In the genomic region with DNA sequence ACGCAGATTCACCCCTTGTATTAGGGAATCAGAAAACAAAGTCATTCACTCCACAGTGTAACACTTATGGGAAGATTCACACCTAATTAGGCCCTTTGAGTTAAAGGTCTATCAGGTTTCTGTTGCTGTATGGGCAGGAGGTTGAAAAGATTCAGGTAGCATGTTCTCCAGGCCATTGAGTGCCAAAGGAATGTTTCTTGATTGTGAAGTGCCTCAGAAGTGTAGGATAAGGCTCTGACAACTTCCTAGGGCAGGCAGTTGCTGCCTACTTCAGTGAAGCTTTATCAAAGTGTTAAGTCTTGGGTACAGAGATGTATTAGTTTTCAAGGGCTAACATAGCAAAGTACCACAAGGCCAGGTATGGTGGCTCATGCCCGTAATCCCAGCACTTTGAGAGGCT, we compare ENCODE assay signal across 20 cellular contexts. TPM values are rescaled to one million over a fixed set of nuclear protein-coding genes. Genes with fewer than 3 reads are reported as not detected.
DNase-seq lines count a peak whose midpoint lies in the region; ATAC-seq and TF ChIP-seq lines count a peak whose summit lies in the region.
"Had no signal": no experiment of that assay in that cellular context is flagged by ENCODE, and none has a peak within 500 bp of the region (broad histone marks: within the 10 kb centered on the region; RNA-seq: fewer than 3 reads in every experiment).

No MANE protein-coding gene starts in this region.

- H3F3A ChIP-seq in GM23338 (replicated peaks; ENCODE audit: low read depth): no peaks in the 10 kb centered on the region

- no peaks in the 10 kb centered on the region for H3K36me3 Mint-ChIP-seq in GM23338 (ENCODE audit: low read depth)
- H3K36me3 Mint-ChIP-seq in endodermal cell (ENCODE audit: low read depth): no peaks in the 10 kb centered on the region
- H3K36me3 Mint-ChIP-seq: CD4-positive, CD25-positive, alpha-beta regulatory T cell; CD8-positive, alpha-beta T cell had no signal

- no peaks in the 10 kb centered on the region for H3K36me3 ChIP-seq in GM23338 (ENCODE audit: insufficient read depth)
- H3K36me3 ChIP-seq in endodermal cell (ENCODE audit: control insufficient read depth, insufficient read depth, low read length): no peaks in the 10 kb centered on the region
- H3K36me3 ChIP-seq in lung (ENCODE audit: control insufficient read depth in 2 of 2, insufficient read depth in 2 of 2, low read length in 2 of 2): no peaks in the 10 kb centered on the region
- H3K36me3 ChIP-seq: BLaER1, HAP-1 had no signal

- no peak overlapping the region for H3K4me2 ChIP-seq in GM23338
- H3K4me2 ChIP-seq: BLaER1 had no signal

- no peaks in the 10 kb centered on the region for H4K20me1 ChIP-seq in GM23338 (replicated peaks; ENCODE audit: insufficient read depth)
- H4K20me1 ChIP-seq: BLaER1 had no signal

- no peaks in the 10 kb centered on the region for H3K9me3 ChIP-seq in endodermal cell (ENCODE audit: control insufficient read depth, low read length)
- H3K9me3 ChIP-seq in lung (ENCODE audit: control insufficient read depth in 2 of 2, insufficient read depth in 1 of 2, low read length in 1 of 2): no peaks in the 10 kb centered on the region
- H3K9me3 ChIP-seq: BLaER1, HAP-1 had no signal

- H3K4me3 Mint-ChIP-seq in GM23338: no peak overlapping the region
- H3K4me3 Mint-ChIP-seq in endodermal cell: no peak overlapping the region
- H3K4me3 Mint-ChIP-seq: B cell; CD4-positive, CD25-positive, alpha-beta regulatory T cell; CD8-positive, alpha-beta T cell; HFFc6 had no signal

- H3K9ac ChIP-seq in endodermal cell (ENCODE audit: extremely low read depth, low read length, poor library complexity, severe bottlenecking): no peak overlapping the region
- H3K9ac ChIP-seq: BLaER1 had no signal

- WGBS in endodermal cell (ENCODE audit: insufficient coverage in 1 of 2, insufficient read length in 1 of 2), 2 experiments: 91 to 96% methylated on average over 1 to 2 of the region's 2 CpGs
- WGBS in lung, 2 donors: 79 to 90% methylated on average over 2 of the region's 2 CpGs

- H3K4me1 ChIP-seq in GM23338 (ENCODE audit: insufficient read depth) (peaks cover 7% of the 10 kb centered on the region), endodermal cell (ENCODE audit: control insufficient read depth, insufficient read depth, low read length) (peaks cover 7% of the 10 kb centered on the region), lung (ENCODE audit: control insufficient read depth in 2 of 2, insufficient read depth in 2 of 2, low read length in 2 of 2) (no peaks in the 10 kb centered on the region)
- H3K4me1 ChIP-seq: BLaER1, HAP-1 had no signal

- H3K27ac Mint-ChIP-seq in GM23338 (no peak overlapping the region), endodermal cell (no peak overlapping the region)
- H3K27ac Mint-ChIP-seq: B cell; CD4-positive, CD25-positive, alpha-beta regulatory T cell; CD8-positive, alpha-beta T cell; HFFc6 had no signal

- H3K27me3 Mint-ChIP-seq in GM23338 (ENCODE audit: insufficient read depth, low read depth, poor library complexity): no peaks in the 10 kb centered on the region
- no peaks in the 10 kb centered on the region for H3K27me3 Mint-ChIP-seq in endodermal cell (ENCODE audit: insufficient read depth)
- H3K27me3 Mint-ChIP-seq: B cell; CD4-positive, CD25-positive, alpha-beta regulatory T cell had no signal

- H3K4me1 Mint-ChIP-seq in GM23338: peaks cover 10% of the 10 kb centered on the region
- H3K4me1 Mint-ChIP-seq in endodermal cell: peaks cover 25% of the 10 kb centered on the region
- H3K4me1 Mint-ChIP-seq: B cell; CD4-positive, CD25-positive, alpha-beta regulatory T cell had no signal

- no peak for TF ChIP-seq CTCF in GM23338 (conservative IDR thresholded peaks at IDR 0.05; ENCODE audit: low read depth in 2 of 2)
- no peak for TF ChIP-seq CTCF in endodermal cell (conservative IDR thresholded peaks at IDR 0.05)
- TF ChIP-seq CTCF in lung (IDR thresholded peaks at IDR 0.05; ENCODE audit: control extremely low read depth, extremely low read depth): no peak

- DNase-seq in GM23338 (ENCODE audit: low spot score) (no peak), endodermal cell (peak; percentile 55), lung (ENCODE audit: low spot score) (no peak), NCI-H510A (lab: John Stamatoyannopoulos, UW) (no peak), NCI-H1436 (lab: John Stamatoyannopoulos, UW) (no peak)
- DNase-seq in activated CD8-positive, alpha-beta memory T cell treated with anti-CD3 and anti-CD28 coated beads, Interleukin-2, amount 50 U/mL, for 48 hours: no peak
- DNase-seq: CD4-positive, CD25-positive, alpha-beta regulatory T cell; CD8-positive, alpha-beta T cell; DMS 273 treated with DMSO at 0.1 percent for 48 hours; DMS79; EL; GDM1; GOT3; HFFc6 had no signal

- no peak overlapping the region for H3K27ac ChIP-seq in GM23338 (ENCODE audit: low read depth)
- no peak overlapping the region for H3K27ac ChIP-seq in endodermal cell (ENCODE audit: low read depth, low read length)
- H3K27ac ChIP-seq in lung (ENCODE audit: low read depth in 1 of 2, low read length in 1 of 2): no peak overlapping the region
- H3K27ac ChIP-seq: 22Rv1, BLaER1, C4-2B had no signal

- H3K9me3 Mint-ChIP-seq in GM23338 (no peaks in the 10 kb centered on the region), endodermal cell (no peaks in the 10 kb centered on the region)

- H2AFZ ChIP-seq in GM23338: peak overlapping the region; percentile 28; the same call in 1 of the 2 replicates

- peaks cover 6% of the 10 kb centered on the region; the same call in 1 of the 2 replicates for H3K9me2 ChIP-seq in GM23338 (ENCODE audit: insufficient read depth)

- H3K27me3 ChIP-seq in GM23338 (ENCODE audit: insufficient read depth) (no peaks in the 10 kb centered on the region), endodermal cell (ENCODE audit: control insufficient read depth, insufficient read depth, low read length, poor library complexity, severe bottlenecking) (no peaks in the 10 kb centered on the region), lung (ENCODE audit: control insufficient read depth, insufficient read depth) (no peaks in the 10 kb centered on the region)
- H3K27me3 ChIP-seq: BLaER1 had no signal

- H3K79me2 ChIP-seq in GM23338 (replicated peaks; ENCODE audit: insufficient read depth): no peaks in the 10 kb centered on the region

- ATAC-seq in GM23338 (no peak), lung (ENCODE audit: insufficient read depth, low FRiP score) (peak; percentile 47)
- ATAC-seq: CD8-positive, alpha-beta T cell; GM12878 had no signal

- H3K4me3 ChIP-seq in GM23338 (no peak overlapping the region), endodermal cell (ENCODE audit: low read length) (no peak overlapping the region), lung (no peak overlapping the region)
- H3K4me3 ChIP-seq: BLaER1, GM12878, HAP-1 had no signal

RNA-seq across cellular contexts. Expression of a gene that starts 48.7 kb away (rescaled TPM):
- total RNA-seq in GM23338 (2014; rRNA removed; shearing (Covaris generic)): not detected in 2 replicates
- polyA plus RNA-seq in GM23338 (2016; fragmentation: Nextera tagmentation; extraction: Ambion mirVana) (not detected in 2 replicates), lung (10 to 100 TPM in 1 of 2 donors, 1 to 10 TPM in 1; 1.4 to 16.2 TPM)
- total RNA-seq in endodermal cell (not detected), lung (1 to 10 TPM; 6.8 to 8.1 TPM)
- 0.18 TPM for polyA plus RNA-seq in endodermal cell (2013, experiment 1 of 2)
- not detected for polyA plus RNA-seq in endodermal cell (2013, experiment 2 of 2)
- total RNA-seq: B cell, GM12878, HFFc6 had no signal
- polyA plus RNA-seq: GM12878 had no signal
